28 cellular contexts compared by ENCODE assay signal in genomic region chr12:124849382-124849781, GRCh38.
"Had no signal": no experiment of that assay in that cellular context is flagged by ENCODE, and none has a peak within 500 bp of the region (broad histone marks: within the 10 kb centered on the region; RNA-seq: fewer than 3 reads in every experiment).

No MANE protein-coding gene starts in this region.

- H3K4me2 ChIP-seq: hepatocyte, SK-N-SH, smooth muscle cell had no signal

- ATAC-seq: activated CD4-positive, CD25-positive, alpha-beta regulatory T cell treated with anti-CD3 and anti-CD28 coated beads, Interleukin-2, amount 50 U/mL, for 24 hours; effector memory CD8-positive, alpha-beta T cell; gastrocnemius medialis; lower lobe of right lung; natural killer cell treated with Interleukin-12 subunit alpha and Interleukin-12 subunit beta and Interleukin-15 and Interleukin-18, amount 100 ng/mL, for 72 hours had no signal

- H3K9me2 ChIP-seq: SK-N-SH had no signal

- H3K9me3 ChIP-seq: gastrocnemius medialis, lower lobe of right lung, SK-N-SH, suprapubic skin, tibial nerve had no signal

- H3K36me3 Mint-ChIP-seq: natural killer cell treated with Interleukin-12 subunit alpha and Interleukin-12 subunit beta and Interleukin-15 and Interleukin-18, amount 100 ng/mL, for 72 hours had no signal

- H3K4me3 ChIP-seq: gastrocnemius medialis, hepatocyte, lower lobe of right lung, smooth muscle cell, suprapubic skin, tibial nerve had no signal

- H3K27me3 Mint-ChIP-seq: activated naive CD8-positive, alpha-beta T cell treated with anti-CD3 and anti-CD28 coated beads, Interleukin-2, amount 10 ng/mL, durations not matched to agents 7 days and 5 days; central memory CD8-positive, alpha-beta T cell; effector memory CD8-positive, alpha-beta T cell; natural killer cell treated with Interleukin-12 subunit alpha and Interleukin-12 subunit beta and Interleukin-15 and Interleukin-18, amount 100 ng/mL, for 72 hours had no signal

- H3K27me3 ChIP-seq: gastrocnemius medialis, hepatocyte, suprapubic skin, tibial nerve had no signal

- H3K36me3 ChIP-seq: gastrocnemius medialis, lower lobe of right lung, suprapubic skin, tibial nerve had no signal

- H3K4me3 Mint-ChIP-seq: activated naive CD4-positive, alpha-beta T cell treated with anti-CD3 and anti-CD28 coated beads for 36 hours; activated naive CD8-positive, alpha-beta T cell treated with anti-CD3 and anti-CD28 coated beads, Interleukin-2, amount 10 ng/mL, durations not matched to agents 7 days and 5 days; central memory CD8-positive, alpha-beta T cell; effector memory CD8-positive, alpha-beta T cell; natural killer cell treated with Interleukin-12 subunit alpha and Interleukin-12 subunit beta and Interleukin-15 and Interleukin-18, amount 100 ng/mL, for 72 hours; T-helper 1 cell treated with Interleukin-12 subunit alpha and Interleukin-12 subunit beta and Interleukin-4 antibody, amounts not matched to agents 30 μg/mL and 1 μg/mL, for 36 hours had no signal

- H3K27ac Mint-ChIP-seq: activated naive CD4-positive, alpha-beta T cell treated with anti-CD3 and anti-CD28 coated beads for 36 hours; activated naive CD8-positive, alpha-beta T cell treated with anti-CD3 and anti-CD28 coated beads, Interleukin-2, amount 10 ng/mL, durations not matched to agents 7 days and 5 days; effector memory CD8-positive, alpha-beta T cell; natural killer cell treated with Interleukin-12 subunit alpha and Interleukin-12 subunit beta and Interleukin-15 and Interleukin-18, amount 100 ng/mL, for 72 hours; progenitor cell of endocrine pancreas; T-helper 1 cell treated with Interleukin-12 subunit alpha and Interleukin-12 subunit beta and Interleukin-4 antibody, amounts not matched to agents 30 μg/mL and 1 μg/mL, for 36 hours had no signal

- H2AFZ ChIP-seq: hepatocyte had no signal

- H3K27ac ChIP-seq: hepatocyte, lower lobe of right lung, suprapubic skin, WERI-Rb-1 had no signal

- H3K9me3 Mint-ChIP-seq: activated naive CD4-positive, alpha-beta T cell treated with anti-CD3 and anti-CD28 coated beads for 36 hours; activated naive CD8-positive, alpha-beta T cell treated with anti-CD3 and anti-CD28 coated beads, Interleukin-2, amount 10 ng/mL, durations not matched to agents 7 days and 5 days; central memory CD8-positive, alpha-beta T cell; effector memory CD8-positive, alpha-beta T cell; natural killer cell treated with Interleukin-12 subunit alpha and Interleukin-12 subunit beta and Interleukin-15 and Interleukin-18, amount 100 ng/mL, for 72 hours; T-helper 1 cell treated with Interleukin-12 subunit alpha and Interleukin-12 subunit beta and Interleukin-4 antibody, amounts not matched to agents 30 μg/mL and 1 μg/mL, for 36 hours had no signal

- DNase-seq: activated CD4-positive, alpha-beta T cell treated with anti-CD3 and anti-CD28 coated beads for 48 hours; activated CD4-positive, alpha-beta T cell treated with anti-CD3 and anti-CD28 coated beads, Interleukin-2, amount 50 U/mL, for 48 hours; activated CD8-positive, alpha-beta memory T cell treated with anti-CD3 and anti-CD28 coated beads for 24 hours; activated effector memory CD4-positive, alpha-beta T cell treated with anti-CD3 and anti-CD28 coated beads, Interleukin-2, amount 50 U/mL, for 16 hours; activated naive CD4-positive, alpha-beta T cell treated with anti-CD3 and anti-CD28 coated beads for 36 hours; activated naive CD8-positive, alpha-beta T cell treated with anti-CD3 and anti-CD28 coated beads, Interleukin-2, amount 10 ng/mL, durations not matched to agents 7 days and 5 days; amniotic stem cell; effector memory CD8-positive, alpha-beta T cell; erythroblast; gastrocnemius medialis; islet precursor cell; lower lobe of right lung; mesendoderm; SK-N-SH; stimulated activated CD4-positive, alpha-beta T cell treated with anti-CD3 and anti-CD28 coated beads, Interleukin-1b, Interleukin-23, amount 100 ng/mL, for 48 hours; stimulated activated naive CD4-positive, alpha-beta T cell; SW 1271; T-helper 9 cell; WERI-Rb-1 had no signal
